ENCODE assay signal across 14 cellular contexts in the genomic region with DNA sequence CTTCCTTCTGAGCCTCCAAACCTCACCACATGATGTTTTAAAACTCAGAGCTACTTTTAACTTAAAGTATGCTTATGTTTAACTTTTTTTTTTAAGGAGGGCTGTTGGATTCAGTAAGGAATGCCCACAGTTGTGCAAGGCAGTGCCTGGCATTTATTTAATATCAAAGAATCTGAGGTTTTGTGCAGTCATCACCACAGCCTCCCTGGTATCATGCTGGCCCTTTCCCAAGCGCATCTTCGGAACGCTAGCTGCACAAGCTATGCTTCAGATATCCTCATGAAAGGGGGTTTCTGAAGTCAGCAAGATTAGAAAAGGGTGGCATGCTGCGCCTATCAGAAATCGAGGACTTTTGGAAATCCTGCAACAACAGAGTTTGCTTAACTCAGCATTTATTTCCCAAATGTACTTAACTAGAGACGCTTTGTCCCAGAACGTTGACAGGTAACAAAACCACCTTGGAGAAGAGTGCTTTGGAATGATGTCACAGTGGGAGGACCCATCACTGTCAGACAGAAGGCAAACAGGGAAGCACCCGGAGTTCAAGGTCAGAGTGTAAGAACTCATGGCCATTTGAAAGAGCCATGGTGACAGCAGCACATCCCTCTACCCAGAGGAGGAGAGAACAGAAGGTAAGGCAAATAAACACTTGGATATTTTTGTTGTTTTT.
DNase-seq lines count a peak whose midpoint lies in the region; FAIRE-seq and TF ChIP-seq lines count a peak whose summit lies in the region.
"Had no signal": no experiment of that assay in that cellular context is flagged by ENCODE, and none has a peak within 500 bp of the region (broad histone marks: within the 10 kb centered on the region; RNA-seq: fewer than 3 reads in every experiment).

No MANE protein-coding gene starts in this region.

- H3K27me3 Mint-ChIP-seq in progenitor cell of endocrine pancreas: peaks cover 46% of the 10 kb centered on the region

- TF ChIP-seq CTCF in C4-2B (conservative IDR thresholded peaks at IDR 0.05) (no peak), progenitor cell of endocrine pancreas (IDR thresholded peaks at IDR 0.05; ENCODE audit: unreplicated experiment) (no peak), D721Med (IDR thresholded peaks at IDR 0.05; ENCODE audit: insufficient read depth, missing control alignments) (no peak)

- no peak overlapping the region for H3K4me3 Mint-ChIP-seq in progenitor cell of endocrine pancreas (ENCODE audit: low read depth)
- H3K4me3 Mint-ChIP-seq: B cell; CD4-positive, alpha-beta memory T cell; IgD-negative memory B cell had no signal

- no peaks in the 10 kb centered on the region for H3K36me3 Mint-ChIP-seq in progenitor cell of endocrine pancreas (ENCODE audit: insufficient read depth)
- H3K36me3 Mint-ChIP-seq: CD4-positive, alpha-beta memory T cell had no signal

- peaks cover 7% of the 10 kb centered on the region for H3K4me1 Mint-ChIP-seq in progenitor cell of endocrine pancreas (ENCODE audit: low read depth)
- H3K4me1 Mint-ChIP-seq: B cell; CD4-positive, alpha-beta memory T cell had no signal

- H3K9me3 Mint-ChIP-seq in progenitor cell of endocrine pancreas (ENCODE audit: low read depth): no peaks in the 10 kb centered on the region
- H3K9me3 Mint-ChIP-seq: CD4-positive, alpha-beta memory T cell; IgD-negative memory B cell had no signal

- no peak for FAIRE-seq in D721Med (lab: Jason Lieb, UNC)
- FAIRE-seq: H54 had no signal

- peak overlapping the region; percentile 57 for H3K27ac Mint-ChIP-seq in progenitor cell of endocrine pancreas
- H3K27ac Mint-ChIP-seq: B cell; CD4-positive, alpha-beta memory T cell; IgD-negative memory B cell had no signal

- H3K27ac ChIP-seq in C4-2B: peak overlapping the region; percentile 3; the same call in 1 of the 2 replicates
- H3K27ac ChIP-seq: GM23248 had no signal

- DNase-seq in NCI-H226 (peak; percentile 69), left kidney (ENCODE audit: low read depth, low spot score) (peak; percentile 44), progenitor cell of endocrine pancreas (ENCODE audit: low spot score, unreplicated experiment) (no peak), D721Med (ENCODE audit: insufficient read length, low spot score) (no peak), amygdala (lab: John Stamatoyannopoulos, UW) (no peak), NCI-H345 (lab: John Stamatoyannopoulos, UW) (no peak)
- no peak for DNase-seq in activated CD4-positive, alpha-beta T cell treated with anti-CD3 and anti-CD28 coated beads for 4 hours
- DNase-seq: C1 segment of cervical spinal cord; CD4-positive, alpha-beta memory T cell; GM23248 had no signal

Comparison
In these comparisons a context has a peak if more than half of its experiments do, and no peak if none do; other contexts are left out.
1. DNase-seq: peak in NCI-H226 (single experiment) and left kidney (single experiment); none in progenitor cell of endocrine pancreas (single experiment), activated CD4-positive, alpha-beta T cell treated with anti-CD3 and anti-CD28 coated beads for 4 hours (0 of 2), D721Med (single experiment), amygdala (0 of 56) and NCI-H345 (single experiment).